Comparison of ENCODE assay signal across 8 cellular contexts in genomic region chr1:63615809-63616420, GRCh38. TPM values are rescaled to one million over a fixed set of nuclear protein-coding genes. Genes with fewer than 3 reads are reported as not detected.
DNase-seq lines count a peak whose midpoint lies in the region; ATAC-seq and TF ChIP-seq lines count a peak whose summit lies in the region.

No MANE protein-coding gene starts in this region.

- H3K27me3 Mint-ChIP-seq in WTC11 (ENCODE audit: low read depth): no peaks in the 10 kb centered on the region

- TF ChIP-seq CTCF in GM10266 (IDR thresholded peaks at IDR 0.05; ENCODE audit: control insufficient read depth, insufficient read depth, low read depth, missing control alignments): peak; percentile 74
- peak; percentile 69 for TF ChIP-seq CTCF in WTC11 (IDR thresholded peaks at IDR 0.05)
- TF ChIP-seq CTCF in cardiac fibroblast (IDR thresholded peaks at IDR 0.05; ENCODE audit: low read depth, low read length): peak; percentile 53
- TF ChIP-seq CTCF in kidney epithelial cell (IDR thresholded peaks at IDR 0.05; ENCODE audit: insufficient read depth, low read length, poor library complexity, severe bottlenecking): peak; percentile 55

- H3K9me3 Mint-ChIP-seq in WTC11: no peaks in the 10 kb centered on the region

- H3K4me3 Mint-ChIP-seq in WTC11: no peak overlapping the region

- no peaks in the 10 kb centered on the region for H3K36me3 Mint-ChIP-seq in WTC11

- no peaks in the 10 kb centered on the region for H3K27me3 ChIP-seq in kidney epithelial cell (ENCODE audit: control insufficient read depth, insufficient read depth, low read length)

- POLR2A ChIA-PET in WTC11 (lab: Charles Lee): no interaction called here

- CTCF ChIA-PET in WTC11 (lab: Charles Lee): interaction anchor here (0.6 to 2.8 kb wide), 13 partner anchors 22 to 631 kb away, joined by 3 to 20 read pairs (median 6); no protein-coding TSS in a partner anchor

- no peaks in the 10 kb centered on the region for H3K36me3 ChIP-seq in kidney epithelial cell (ENCODE audit: control insufficient read depth, insufficient read depth, low read length)

- peak; percentile 61 for ATAC-seq in HG02642 (IDR thresholded peaks at IDR 0.05; ENCODE audit: poor library complexity, unreplicated experiment)
- peak; percentile 68 for ATAC-seq in WTC11
- no peak for ATAC-seq in HG02840 (IDR thresholded peaks at IDR 0.05; ENCODE audit: low FRiP score, unreplicated experiment)

- H3K4me3 ChIP-seq in cardiac fibroblast (replicated peaks in 1 of 2; ENCODE audit: low read depth in 2 of 2, low read length in 2 of 2): no peak overlapping the region
- H3K4me3 ChIP-seq in kidney epithelial cell (ENCODE audit: low read depth, low read length): no peak overlapping the region

- DNase-seq in GM10266 (ENCODE audit: extremely low spot score) (peak; percentile 49), NCI-H2196 (lab: John Stamatoyannopoulos, UW; ENCODE audit: unreplicated experiment) (peak; percentile 74), WTC11 (ENCODE audit: low spot score) (peak; percentile 58), cardiac fibroblast (ENCODE audit: low read depth in 2 of 2) (peak; percentile 87 to 88), kidney epithelial cell (ENCODE audit: low read depth) (no peak)
- DNase-seq in stimulated activated CD4-positive, alpha-beta T cell treated with anti-CD3 and anti-CD28 coated beads, Interleukin-4, amount 100 ng/mL, for 1 hour: peak; percentile 16

- no peak overlapping the region for H3K27ac Mint-ChIP-seq in WTC11

- H3K4me1 Mint-ChIP-seq in WTC11: peaks cover 39% of the 10 kb centered on the region

TF ChIP-seq in WTC11, 78 proteins besides CTCF, POLR2A, EP300 and RAD21 (continues in another document):
- TF ChIP-seq ZNF219 (CRISPR knock-in tag; IDR thresholded peaks at IDR 0.05; ENCODE audit: borderline replicate concordance) (no peak), GABPB1 (CRISPR knock-in tag; IDR thresholded peaks at IDR 0.05) (no peak), ZNF317 (CRISPR knock-in tag; IDR thresholded peaks at IDR 0.05; ENCODE audit: borderline replicate concordance, low read depth) (no peak), ELF4 (CRISPR knock-in tag; IDR thresholded peaks at IDR 0.05; ENCODE audit: low read depth) (no peak), NR2C2 (CRISPR knock-in tag; IDR thresholded peaks at IDR 0.05) (no peak), AFF4 (CRISPR knock-in tag; IDR thresholded peaks at IDR 0.05; ENCODE audit: borderline replicate concordance) (no peak), SP1 (CRISPR knock-in tag; conservative IDR thresholded peaks at IDR 0.05) (no peak), E2F4 (CRISPR knock-in tag; IDR thresholded peaks at IDR 0.05; ENCODE audit: borderline replicate concordance, low read depth) (no peak), IRF1 (CRISPR knock-in tag; IDR thresholded peaks at IDR 0.05) (no peak), ZNF232 (CRISPR knock-in tag; IDR thresholded peaks at IDR 0.05) (no peak), JAZF1 (CRISPR knock-in tag; IDR thresholded peaks at IDR 0.05) (no peak), ZNF423 (CRISPR knock-in tag; IDR thresholded peaks at IDR 0.05) (no peak), ATF6 (CRISPR knock-in tag; IDR thresholded peaks at IDR 0.05) (no peak), ERG (CRISPR knock-in tag; IDR thresholded peaks at IDR 0.05) (no peak), ZNF138 (CRISPR knock-in tag; conservative IDR thresholded peaks at IDR 0.05) (no peak)
- TF ChIP-seq, protein P1, sequence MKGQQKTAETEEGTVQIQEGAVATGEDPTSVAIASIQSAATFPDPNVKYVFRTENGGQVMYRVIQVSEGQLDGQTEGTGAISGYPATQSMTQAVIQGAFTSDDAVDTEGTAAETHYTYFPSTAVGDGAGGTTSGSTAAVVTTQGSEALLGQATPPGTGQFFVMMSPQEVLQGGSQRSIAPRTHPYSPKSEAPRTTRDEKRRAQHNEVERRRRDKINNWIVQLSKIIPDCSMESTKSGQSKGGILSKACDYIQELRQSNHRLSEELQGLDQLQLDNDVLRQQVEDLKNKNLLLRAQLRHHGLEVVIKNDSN (CRISPR knock-in tag; IDR thresholded peaks at IDR 0.05): no peak
- TF ChIP-seq, protein P2, sequence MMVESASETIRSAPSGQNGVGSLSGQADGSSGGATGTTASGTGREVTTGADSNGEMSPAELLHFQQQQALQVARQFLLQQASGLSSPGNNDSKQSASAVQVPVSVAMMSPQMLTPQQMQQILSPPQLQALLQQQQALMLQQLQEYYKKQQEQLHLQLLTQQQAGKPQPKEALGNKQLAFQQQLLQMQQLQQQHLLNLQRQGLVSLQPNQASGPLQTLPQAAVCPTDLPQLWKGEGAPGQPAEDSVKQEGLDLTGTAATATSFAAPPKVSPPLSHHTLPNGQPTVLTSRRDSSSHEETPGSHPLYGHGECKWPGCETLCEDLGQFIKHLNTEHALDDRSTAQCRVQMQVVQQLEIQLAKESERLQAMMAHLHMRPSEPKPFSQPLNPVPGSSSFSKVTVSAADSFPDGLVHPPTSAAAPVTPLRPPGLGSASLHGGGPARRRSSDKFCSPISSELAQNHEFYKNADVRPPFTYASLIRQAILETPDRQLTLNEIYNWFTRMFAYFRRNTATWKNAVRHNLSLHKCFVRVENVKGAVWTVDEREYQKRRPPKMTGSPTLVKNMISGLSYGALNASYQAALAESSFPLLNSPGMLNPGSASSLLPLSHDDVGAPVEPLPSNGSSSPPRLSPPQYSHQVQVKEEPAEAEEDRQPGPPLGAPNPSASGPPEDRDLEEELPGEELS (CRISPR knock-in tag; IDR thresholded peaks at IDR 0.05): no peak

RNA-seq across cellular contexts. Expression of gene PGM1, which starts 22.7 kb away (rescaled TPM):
- total RNA-seq in WTC11 (2021) (111 to 146 TPM (median 143 TPM) in 3 replicates), kidney epithelial cell (36.2 and 47.7 TPM in 2 replicates)
